Comparison of ENCODE assay signal across 8 cellular contexts in the genomic region with DNA sequence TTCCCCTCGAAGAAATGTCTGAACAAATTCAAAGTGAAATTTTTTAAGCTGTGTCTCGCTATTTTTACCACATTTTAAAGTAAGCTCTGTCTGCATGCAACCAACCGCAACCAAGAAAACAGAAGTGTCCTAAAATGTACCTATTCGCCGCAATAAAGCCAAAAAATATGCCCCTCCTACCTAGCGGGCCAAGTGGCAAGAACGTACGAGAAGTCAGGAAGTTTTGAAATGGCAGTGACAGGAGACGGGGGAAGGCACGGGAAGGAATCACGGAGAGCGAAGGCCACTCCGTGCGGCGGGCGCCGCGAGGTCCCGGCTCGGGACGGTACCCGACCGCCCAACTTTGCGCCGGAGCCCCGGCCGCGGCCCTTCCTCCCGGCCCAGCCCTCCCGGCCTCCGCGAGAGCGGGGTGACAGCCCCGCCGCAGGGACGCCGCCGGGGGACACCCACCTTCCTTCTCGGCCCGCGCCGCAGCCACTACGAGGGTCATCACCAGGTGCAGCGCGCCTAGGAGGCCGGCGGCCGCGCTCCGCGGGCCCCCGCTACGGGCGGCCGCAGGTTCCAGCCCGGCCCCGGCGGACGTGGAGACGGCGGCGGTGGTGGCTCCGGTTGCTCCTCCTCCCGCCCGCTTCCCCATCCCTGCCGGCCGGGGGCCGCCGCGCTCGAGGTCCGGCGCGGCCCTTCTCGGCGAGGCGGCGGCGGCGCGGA. TPM values are rescaled to one million over a fixed set of nuclear protein-coding genes. Genes with fewer than 3 reads are reported as not detected.
A peak's percentile ranks its signal among the peaks of the same experiment; 100 is the strongest.
DNase-seq lines count a peak whose midpoint lies in the region; ATAC-seq and TF ChIP-seq lines count a peak whose summit lies in the region.

No MANE protein-coding gene starts in this region.

- no peaks in the 10 kb centered on the region for H3K36me3 ChIP-seq in esophagus squamous epithelium
- no peaks in the 10 kb centered on the region for H3K36me3 ChIP-seq in neural cell (ENCODE audit: insufficient read depth, low read length)

- ATAC-seq in GM18867 (IDR thresholded peaks at IDR 0.05; ENCODE audit: unreplicated experiment): peak; percentile 35
- ATAC-seq in HG03064 (IDR thresholded peaks at IDR 0.05; ENCODE audit: low read depth, unreplicated experiment): peak; percentile 38

- POLR2A ChIA-PET in AG04450 (lab: Yijun Ruan, JAX): interaction anchor here (0.8 kb wide), 1 partner anchor 59 kb away, joined by 3 read pairs; no protein-coding TSS in a partner anchor

- no peaks in the 10 kb centered on the region for H3F3A ChIP-seq in neural cell (ENCODE audit: insufficient read depth, low read length, poor library complexity, severe bottlenecking)

- H3K27me3 ChIP-seq in AG04450 (ENCODE audit: control insufficient read depth, insufficient read depth, low read length) (peaks cover 2% of the 10 kb centered on the region), esophagus squamous epithelium (no peaks in the 10 kb centered on the region), neural cell (ENCODE audit: insufficient read depth, low read depth, low read length) (no peaks in the 10 kb centered on the region)

- TF ChIP-seq RAD21 in neural cell (conservative IDR thresholded peaks at IDR 0.05): no peak

- TF ChIP-seq CTCF in AG04450 (IDR thresholded peaks at IDR 0.05; ENCODE audit: low read depth, low read length) (no peak), esophagus squamous epithelium (IDR thresholded peaks at IDR 0.05) (peak in 1 of 6 experiments; percentile 7), neural cell (IDR thresholded peaks at IDR 0.05; ENCODE audit: poor library complexity, severe bottlenecking) (no peak)

- intact Hi-C loops in esophagus squamous epithelium (cut with DNase I): loop anchor here (10.0 kb wide), 1 partner anchor 190 kb away; no protein-coding TSS in a partner anchor

- 0 to 2% methylated on average over 5 to 13 of the region's 81 CpGs for whole genome bisulfite sequencing in esophagus squamous epithelium, 2 donors

- DNase-seq in AG04450 (ENCODE audit: low read depth, low spot score) (no peak), NOMO-1 treated with DMSO at 0.1 percent for 48 hours (lab: John Stamatoyannopoulos, UW; ENCODE audit: unreplicated experiment) (peak; percentile 59), activated T-cell treated with anti-CD3 and anti-CD28 coated beads for 24 hours (ENCODE audit: low read depth) (peak; percentile 37), esophagus squamous epithelium (lab: John Stamatoyannopoulos, UW) (no peak), stromal cell of bone marrow (ENCODE audit: low read depth) (peak; percentile 5)

- H3K9me2 ChIP-seq in neural cell (ENCODE audit: insufficient read depth, low read length): no peaks in the 10 kb centered on the region

- no peak overlapping the region for H2AFZ ChIP-seq in neural cell (ENCODE audit: low read depth, low read length)

- peak in 1 of 4 donors; percentile 10 for TF ChIP-seq POLR2A in esophagus squamous epithelium (IDR thresholded peaks at IDR 0.05)

- peak overlapping the region; percentile 93 for H3K4me2 ChIP-seq in neural cell (ENCODE audit: low read length)

- no peak for TF ChIP-seq EP300 in neural cell (conservative IDR thresholded peaks at IDR 0.05; ENCODE audit: poor library complexity, severe bottlenecking)

- H3K9me3 ChIP-seq in AG04450 (ENCODE audit: control insufficient read depth, insufficient read depth, low read length): no peaks in the 10 kb centered on the region; the same call in 1 of the 2 replicates
- H3K9me3 ChIP-seq in esophagus squamous epithelium: no peaks in the 10 kb centered on the region
- no peaks in the 10 kb centered on the region for H3K9me3 ChIP-seq in neural cell (ENCODE audit: low read length)

- H3K27ac ChIP-seq in AG04450 (ENCODE audit: low read depth, low read length): peak overlapping the region; percentile 83
- H3K27ac ChIP-seq in esophagus squamous epithelium: peak overlapping the region; percentile 96 to 99 (median 97)
- H3K27ac ChIP-seq in neural cell (ENCODE audit: low read length): peak overlapping the region; percentile 95

- H3K79me2 ChIP-seq in neural cell (replicated peaks; ENCODE audit: insufficient read depth, low read length): peaks cover 49% of the 10 kb centered on the region

- H3K4me3 ChIP-seq in AG04450 (ENCODE audit: low read depth, low read length): peak overlapping the region; percentile 87
- peak overlapping the region; percentile 67 to 94 (median 92) for H3K4me3 ChIP-seq in esophagus squamous epithelium
- peak overlapping the region; percentile 86 for H3K4me3 ChIP-seq in neural cell (ENCODE audit: low read length)

- no peaks in the 10 kb centered on the region for H4K20me1 ChIP-seq in neural cell (ENCODE audit: insufficient read depth)

- H3K4me1 ChIP-seq in esophagus squamous epithelium: peaks cover 0 to 71% (median 23%) of the 10 kb centered on the region in 3 donors

- H3K9ac ChIP-seq in neural cell (ENCODE audit: low read length): peak overlapping the region; percentile 96

- CTCF ChIA-PET in AG04450 (lab: Charles Lee): interaction anchor here (0.7 to 1.0 kb wide), 3 partner anchors 186 to 274 kb away, joined by 3 to 7 read pairs (median 4); no protein-coding TSS in a partner anchor

TF ChIP-seq in neural cell, 6 proteins besides CTCF, POLR2A, EP300 and RAD21:
- TF ChIP-seq MXI1 (conservative IDR thresholded peaks at IDR 0.05; ENCODE audit: poor library complexity, severe bottlenecking): no peak
- TF ChIP-seq EZH2 (IDR thresholded peaks at IDR 0.05; ENCODE audit: borderline replicate concordance, insufficient read depth, low read length, poor library complexity, severe bottlenecking): no peak
- TF ChIP-seq SMC3 (conservative IDR thresholded peaks at IDR 0.05; ENCODE audit: poor library complexity): no peak
- TF ChIP-seq, protein P1, sequence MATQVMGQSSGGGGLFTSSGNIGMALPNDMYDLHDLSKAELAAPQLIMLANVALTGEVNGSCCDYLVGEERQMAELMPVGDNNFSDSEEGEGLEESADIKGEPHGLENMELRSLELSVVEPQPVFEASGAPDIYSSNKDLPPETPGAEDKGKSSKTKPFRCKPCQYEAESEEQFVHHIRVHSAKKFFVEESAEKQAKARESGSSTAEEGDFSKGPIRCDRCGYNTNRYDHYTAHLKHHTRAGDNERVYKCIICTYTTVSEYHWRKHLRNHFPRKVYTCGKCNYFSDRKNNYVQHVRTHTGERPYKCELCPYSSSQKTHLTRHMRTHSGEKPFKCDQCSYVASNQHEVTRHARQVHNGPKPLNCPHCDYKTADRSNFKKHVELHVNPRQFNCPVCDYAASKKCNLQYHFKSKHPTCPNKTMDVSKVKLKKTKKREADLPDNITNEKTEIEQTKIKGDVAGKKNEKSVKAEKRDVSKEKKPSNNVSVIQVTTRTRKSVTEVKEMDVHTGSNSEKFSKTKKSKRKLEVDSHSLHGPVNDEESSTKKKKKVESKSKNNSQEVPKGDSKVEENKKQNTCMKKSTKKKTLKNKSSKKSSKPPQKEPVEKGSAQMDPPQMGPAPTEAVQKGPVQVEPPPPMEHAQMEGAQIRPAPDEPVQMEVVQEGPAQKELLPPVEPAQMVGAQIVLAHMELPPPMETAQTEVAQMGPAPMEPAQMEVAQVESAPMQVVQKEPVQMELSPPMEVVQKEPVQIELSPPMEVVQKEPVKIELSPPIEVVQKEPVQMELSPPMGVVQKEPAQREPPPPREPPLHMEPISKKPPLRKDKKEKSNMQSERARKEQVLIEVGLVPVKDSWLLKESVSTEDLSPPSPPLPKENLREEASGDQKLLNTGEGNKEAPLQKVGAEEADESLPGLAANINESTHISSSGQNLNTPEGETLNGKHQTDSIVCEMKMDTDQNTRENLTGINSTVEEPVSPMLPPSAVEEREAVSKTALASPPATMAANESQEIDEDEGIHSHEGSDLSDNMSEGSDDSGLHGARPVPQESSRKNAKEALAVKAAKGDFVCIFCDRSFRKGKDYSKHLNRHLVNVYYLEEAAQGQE (IDR thresholded peaks at IDR 0.05; ENCODE audit: borderline replicate concordance): no peak
- no peak for TF ChIP-seq TAF1 (IDR thresholded peaks at IDR 0.05; ENCODE audit: low read depth)
- no peak for TF ChIP-seq POLR2AphosphoS5 (IDR thresholded peaks at IDR 0.05)

RNA-seq across cellular contexts. Expression of a gene that starts 0.6 kb away (rescaled TPM):
- polyA plus RNA-seq in AG04450 (2011; rRNA removed): 23.0 and 24.4 TPM in 2 replicates
- polyA minus RNA-seq in AG04450 (2011; rRNA and poly(A)+ RNA removed): 37.9 and 40.7 TPM in 2 replicates
- 10 to 100 TPM; 24.2 to 36.4 (median 28.1) TPM for total RNA-seq in esophagus squamous epithelium
- polyA plus RNA-seq in neural cell: 6.6 and 9.6 TPM in 2 replicates
- polyA minus RNA-seq in neural cell: 47.5 and 68.4 TPM in 2 replicates

Comparison
In these comparisons a context has a peak if more than half of its experiments do, and no peak if none do; other contexts are left out.
1. DNase-seq: peak in NOMO-1 treated with DMSO at 0.1 percent for 48 hours (single experiment), activated T-cell treated with anti-CD3 and anti-CD28 coated beads for 24 hours (single experiment) and stromal cell of bone marrow (single experiment); none in AG04450 (single experiment) and esophagus squamous epithelium (single experiment).
2. Peak in every context shown above with its lines, with median percentiles within 50 percentile points of each other: H3K27ac ChIP-seq and H3K4me3 ChIP-seq.